In genomic region chr2:105886680-105887079, GRCh38 we compare ENCODE assay signal across 15 cellular contexts.
A peak's percentile ranks its signal among the peaks of the same experiment; 100 is the strongest.
DNase-seq lines count a peak whose midpoint lies in the region; ATAC-seq and TF ChIP-seq lines count a peak whose summit lies in the region.
"Had no signal": no experiment of that assay in that cellular context is flagged by ENCODE, and none has a peak within 500 bp of the region (broad histone marks: within the 10 kb centered on the region; RNA-seq: fewer than 3 reads in every experiment).

No MANE protein-coding gene starts in this region.

- no peaks in the 10 kb centered on the region for H3K9me3 ChIP-seq in testis
- H3K9me3 ChIP-seq: lower lobe of right lung had no signal

- no peak for TF ChIP-seq POLR2A in testis (IDR thresholded peaks at IDR 0.05)

- WGBS in testis, 2 donors = 55 to 61% methylated on average over 2 of the region's 2 CpGs

- H3K4me1 ChIP-seq in testis = peaks cover 45% of the 10 kb centered on the region

- intact Hi-C loops in testis (cut with DNase I; ENCODE audit: low total_unique reads) = no loop called here

- in situ Hi-C loops in brain microvascular endothelial cell (cut with HindIII; ENCODE audit: low pct_ligation_motif_present, low sequenced_read_pairs) = no loop called here

- peaks cover 42 to 74% of the 10 kb centered on the region in 2 donors for H3K36me3 Mint-ChIP-seq in activated naive CD4-positive, alpha-beta T cell treated with anti-CD3 and anti-CD28 coated beads, Interleukin-2, amount 50 U/mL, for 72 hours
- H3K36me3 Mint-ChIP-seq in activated naive CD8-positive, alpha-beta T cell treated with anti-CD3 and anti-CD28 coated beads for 36 hours = peaks cover 82% of the 10 kb centered on the region
- peaks cover 42% of the 10 kb centered on the region for H3K36me3 Mint-ChIP-seq in memory B cell

- H3K27me3 ChIP-seq in testis (no peaks in the 10 kb centered on the region), brain microvascular endothelial cell (replicated peaks) (no peaks in the 10 kb centered on the region)
- H3K27me3 ChIP-seq: MG63 had no signal

- peaks cover 84% of the 10 kb centered on the region for H3K4me1 Mint-ChIP-seq in activated naive CD8-positive, alpha-beta T cell treated with anti-CD3 and anti-CD28 coated beads for 36 hours
- H3K4me1 Mint-ChIP-seq in memory B cell = peaks cover 36% of the 10 kb centered on the region

- H3K27ac ChIP-seq in testis = peak overlapping the region; percentile 31 to 61
- H3K27ac ChIP-seq in brain microvascular endothelial cell = no peak overlapping the region
- H3K27ac ChIP-seq: lower lobe of right lung had no signal

- TF ChIP-seq CTCF in testis (IDR thresholded peaks at IDR 0.05) (no peak), brain microvascular endothelial cell (IDR thresholded peaks at IDR 0.05; ENCODE audit: low read depth, low read length, missing control alignments) (no peak)

- H3K27ac Mint-ChIP-seq in activated naive CD4-positive, alpha-beta T cell treated with anti-CD3 and anti-CD28 coated beads, Interleukin-2, amount 50 U/mL, for 72 hours = peak overlapping the region; percentile 69 to 80
- H3K27ac Mint-ChIP-seq in activated naive CD8-positive, alpha-beta T cell treated with anti-CD3 and anti-CD28 coated beads for 36 hours = peak overlapping the region; percentile 81
- peak overlapping the region; percentile 24 for H3K27ac Mint-ChIP-seq in memory B cell

- H3K36me3 ChIP-seq in testis (ENCODE audit: low read depth, missing control alignments) (no peaks in the 10 kb centered on the region), brain microvascular endothelial cell (replicated peaks) (peaks cover 5% of the 10 kb centered on the region)
- H3K36me3 ChIP-seq: MG63 had no signal

- peaks cover 3 to 5% of the 10 kb centered on the region in 2 donors for H3K9me3 Mint-ChIP-seq in activated naive CD4-positive, alpha-beta T cell treated with anti-CD3 and anti-CD28 coated beads, Interleukin-2, amount 50 U/mL, for 72 hours
- H3K9me3 Mint-ChIP-seq in activated naive CD8-positive, alpha-beta T cell treated with anti-CD3 and anti-CD28 coated beads for 36 hours = peaks cover 17% of the 10 kb centered on the region
- H3K9me3 Mint-ChIP-seq in memory B cell = peaks cover 4% of the 10 kb centered on the region

- H3K4me3 ChIP-seq in testis = no peak overlapping the region
- no peak overlapping the region for H3K4me3 ChIP-seq in brain microvascular endothelial cell (ENCODE audit: low read depth, low read length)
- H3K4me3 ChIP-seq: lower lobe of right lung, MG63 had no signal

- no peak for ATAC-seq in activated naive CD4-positive, alpha-beta T cell treated with anti-CD3 and anti-CD28 coated beads, Interleukin-2, amount 50 U/mL, for 72 hours
- ATAC-seq in memory B cell (ENCODE audit: low read depth) (no peak), GM21576 (IDR thresholded peaks at IDR 0.05; ENCODE audit: unreplicated experiment) (no peak), GM18511 (IDR thresholded peaks at IDR 0.05; ENCODE audit: unreplicated experiment) (no peak)

- H3K4me3 Mint-ChIP-seq in activated naive CD8-positive, alpha-beta T cell treated with anti-CD3 and anti-CD28 coated beads for 36 hours = no peak overlapping the region
- H3K4me3 Mint-ChIP-seq in memory B cell = no peak overlapping the region

- no peaks in the 10 kb centered on the region for H3K27me3 Mint-ChIP-seq in activated naive CD8-positive, alpha-beta T cell treated with anti-CD3 and anti-CD28 coated beads for 36 hours
- H3K27me3 Mint-ChIP-seq in memory B cell = no peaks in the 10 kb centered on the region

- DNase-seq in activated naive CD4-positive, alpha-beta T cell treated with anti-CD3 and anti-CD28 coated beads, Interleukin-2, amount 50 U/mL, for 72 hours (ENCODE audit: low spot score in 2 of 2) = no peak
- DNase-seq in activated naive CD4-positive, alpha-beta T cell treated with Interleukin-2 at 50 U/mL for 16 hours = no peak
- DNase-seq in activated naive CD8-positive, alpha-beta T cell treated with anti-CD3 and anti-CD28 coated beads for 36 hours = no peak
- DNase-seq in memory B cell (ENCODE audit: low spot score in 2 of 2) (no peak), testis (no peak), brain microvascular endothelial cell (no peak)
- DNase-seq: amygdala, DMS79 treated with DMSO at 0.1 percent for 48 hours, lower lobe of right lung, MG63, NCI-H2029 treated with DMSO at 0.1 percent for 48 hours, NCI-H82, SHP77 had no signal

Comparison
In these comparisons a context has a peak if more than half of its experiments do, and no peak if none do; other contexts are left out.
1. H3K27ac Mint-ChIP-seq: peak in every context shown above with its lines; median percentile 81 in activated naive CD8-positive, alpha-beta T cell treated with anti-CD3 and anti-CD28 coated beads for 36 hours; 74 in activated naive CD4-positive, alpha-beta T cell treated with anti-CD3 and anti-CD28 coated beads, Interleukin-2, amount 50 U/mL, for 72 hours; 24 in memory B cell.